Comparison of ENCODE assay signal across 26 cellular contexts in the genomic region with DNA sequence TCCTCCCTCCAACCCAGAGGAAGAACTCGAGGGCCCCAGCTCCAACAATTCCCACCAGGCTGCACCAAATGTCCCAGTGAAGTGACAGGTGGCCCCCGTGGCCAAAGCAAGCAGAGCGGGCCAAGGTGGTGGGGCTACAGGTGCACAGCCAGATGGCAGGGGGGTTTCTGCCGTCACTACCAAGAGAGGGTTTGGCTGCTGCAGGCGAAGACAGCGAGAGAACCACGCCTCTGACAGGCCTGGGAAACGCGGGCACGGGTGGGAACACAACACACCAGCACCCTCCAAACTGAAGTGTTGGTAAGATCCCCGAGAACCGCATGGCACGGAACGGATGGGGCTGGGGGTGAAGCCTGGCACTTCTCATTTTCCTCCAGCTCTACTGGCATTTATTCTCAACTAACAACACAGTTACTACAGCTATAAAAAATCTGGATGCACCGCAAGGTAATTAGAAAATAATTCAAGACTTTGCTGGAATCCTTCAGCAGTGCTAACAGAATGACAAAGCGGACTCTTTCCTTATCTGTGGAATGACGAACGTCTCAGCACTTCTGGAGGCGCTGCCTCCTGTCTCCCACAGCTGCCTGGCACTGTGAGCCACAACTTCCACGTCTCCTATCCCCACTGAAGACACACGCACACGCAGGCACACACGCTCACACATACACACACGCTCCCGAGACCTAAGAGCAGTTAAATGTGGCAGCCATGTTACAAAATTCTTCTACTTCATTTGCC.
"Had no signal": no experiment of that assay in that cellular context is flagged by ENCODE, and none has a peak within 500 bp of the region (broad histone marks: within the 10 kb centered on the region; RNA-seq: fewer than 3 reads in every experiment).

No MANE protein-coding gene starts in this region.

- H3K9me3 ChIP-seq: heart right ventricle, neutrophil, suprapubic skin, tibial nerve had no signal

- H3K4me3 Mint-ChIP-seq: activated T-cell treated with anti-CD3 and anti-CD28 coated beads, Interleukin-2, amount 50 U/mL, for 24 hours; effector memory CD8-positive, alpha-beta T cell; natural killer cell treated with Interleukin-12 subunit alpha and Interleukin-12 subunit beta and Interleukin-15 and Interleukin-18, amount 100 ng/mL, for 72 hours; T-helper 1 cell treated with Interleukin-12 subunit alpha and Interleukin-12 subunit beta and Interleukin-4 antibody, amounts not matched to agents 30 μg/mL and 1 μg/mL, for 36 hours had no signal

- H3K4me3 ChIP-seq: coronary artery, dorsolateral prefrontal cortex, heart right ventricle, mucosa of descending colon, smooth muscle cell, suprapubic skin, tibial nerve had no signal

- H3K36me3 ChIP-seq: brain microvascular endothelial cell, heart right ventricle, neutrophil, suprapubic skin, tibial nerve, WERI-Rb-1 had no signal

- H3K4me1 ChIP-seq: heart right ventricle had no signal

- H3K36me3 Mint-ChIP-seq: natural killer cell treated with Interleukin-12 subunit alpha and Interleukin-12 subunit beta and Interleukin-15 and Interleukin-18, amount 100 ng/mL, for 72 hours had no signal

- H3K27ac Mint-ChIP-seq: activated T-cell treated with anti-CD3 and anti-CD28 coated beads, Interleukin-2, amount 50 U/mL, for 24 hours; effector memory CD8-positive, alpha-beta T cell; natural killer cell treated with Interleukin-12 subunit alpha and Interleukin-12 subunit beta and Interleukin-15 and Interleukin-18, amount 100 ng/mL, for 72 hours; progenitor cell of endocrine pancreas; T-helper 1 cell treated with Interleukin-12 subunit alpha and Interleukin-12 subunit beta and Interleukin-4 antibody, amounts not matched to agents 30 μg/mL and 1 μg/mL, for 36 hours had no signal

- H3K27me3 ChIP-seq: brain microvascular endothelial cell, neutrophil, tibial nerve had no signal

- H3K27me3 Mint-ChIP-seq: activated T-cell treated with anti-CD3 and anti-CD28 coated beads, Interleukin-2, amount 50 U/mL, for 24 hours; effector memory CD8-positive, alpha-beta T cell; natural killer cell treated with Interleukin-12 subunit alpha and Interleukin-12 subunit beta and Interleukin-15 and Interleukin-18, amount 100 ng/mL, for 72 hours had no signal

- DNase-seq: activated CD4-positive, alpha-beta T cell treated with anti-CD3 and anti-CD28 coated beads for 48 hours; activated CD4-positive, alpha-beta T cell treated with anti-CD3 and anti-CD28 coated beads, Interleukin-2, amount 50 U/mL, for 48 hours; activated CD8-positive, alpha-beta memory T cell treated with anti-CD3 and anti-CD28 coated beads, Interleukin-2, amount 50 U/mL, for 4 hours; activated gamma-delta T cell treated with Interleukin-2 at 50 U/mL for 16 hours; activated naive CD4-positive, alpha-beta T cell treated with anti-CD3 and anti-CD28 coated beads, Interleukin-2, amount 50 U/mL, for 16 hours; activated T-cell treated with anti-CD3 and anti-CD28 coated beads, Interleukin-2, amount 50 U/mL, for 24 hours; amniotic stem cell; brain microvascular endothelial cell; effector memory CD8-positive, alpha-beta T cell; heart right ventricle; kidney glomerular epithelial cell; mucosa of descending colon; stimulated activated CD4-positive, alpha-beta T cell treated with anti-CD3 and anti-CD28 coated beads, Interleukin-15, amount 100 ng/mL, for 24 hours; stimulated activated CD4-positive, alpha-beta T cell treated with anti-CD3 and anti-CD28 coated beads, Interleukin-2, amount 100 ng/mL, for 24 hours; stimulated activated naive CD4-positive, alpha-beta T cell; T1000; WERI-Rb-1 had no signal

- H3K27ac ChIP-seq: brain microvascular endothelial cell, coronary artery, dorsolateral prefrontal cortex, heart right ventricle, neutrophil, suprapubic skin, tibial nerve, WERI-Rb-1 had no signal

- H3K9me3 Mint-ChIP-seq: activated T-cell treated with anti-CD3 and anti-CD28 coated beads, Interleukin-2, amount 50 U/mL, for 24 hours; natural killer cell treated with Interleukin-12 subunit alpha and Interleukin-12 subunit beta and Interleukin-15 and Interleukin-18, amount 100 ng/mL, for 72 hours; T-helper 1 cell treated with Interleukin-12 subunit alpha and Interleukin-12 subunit beta and Interleukin-4 antibody, amounts not matched to agents 30 μg/mL and 1 μg/mL, for 36 hours had no signal
